Comparison of ENCODE assay signal across 8 cellular contexts in genomic region chr1:203271018-203271743, GRCh38. TPM values are rescaled to one million over a fixed set of nuclear protein-coding genes. Genes with fewer than 3 reads are reported as not detected.
DNase-seq lines count a peak whose midpoint lies in the region; ATAC-seq and TF ChIP-seq lines count a peak whose summit lies in the region.

No MANE protein-coding gene starts in this region.

- no peaks in the 10 kb centered on the region for H3K9me3 Mint-ChIP-seq in MCF 10A (ENCODE audit: unreplicated experiment)
- H3K9me3 Mint-ChIP-seq in endothelial cell (ENCODE audit: unreplicated experiment) = no peaks in the 10 kb centered on the region

- H3K27ac Mint-ChIP-seq in MCF 10A (ENCODE audit: low read depth, unreplicated experiment) (no peak overlapping the region), endothelial cell (ENCODE audit: unreplicated experiment) (no peak overlapping the region)

- TF ChIP-seq POLR2A in lower leg skin (IDR thresholded peaks at IDR 0.05) = no peak

- CTCF ChIA-PET in MCF 10A (lab: Yijun Ruan, JAX) = interaction anchor here (0.6 to 27.4 kb wide), 31 partner anchors 11 to 1191 kb away, joined by 3 to 980 read pairs (median 14); partner anchors contain the start of genes BTG2, OPTC and PRELP

- POLR2A ChIA-PET in MCF 10A (lab: Yijun Ruan, JAX) = interaction anchor here (0.5 to 7.0 kb wide), 5 partner anchors 10 to 174 kb away, joined by 3 to 86 read pairs (median 5); partner anchors contain the start of gene BTG2

- no TSS peak for BruUV-seq in MCF 10A (replicated peaks; lab: Mats Ljungman, UMichigan)

- in situ Hi-C loops in KBM-7 (cut with MboI; ENCODE audit: low pct_unique_long_range_greater_than_20kb, low sequenced_read_pairs) = loop anchor here (5.0 to 10.0 kb wide), 2 partner anchors 66 to 214 kb away; no protein-coding TSS in a partner anchor

- no peaks in the 10 kb centered on the region for H3K27me3 Mint-ChIP-seq in MCF 10A (ENCODE audit: insufficient read depth, unreplicated experiment)
- H3K27me3 Mint-ChIP-seq in endothelial cell (ENCODE audit: unreplicated experiment) = peaks cover 7% of the 10 kb centered on the region

- TF ChIP-seq CTCF in GM12865 (IDR thresholded peaks at IDR 0.05; ENCODE audit: insufficient read depth, low read depth, low read length, missing control alignments) (no peak), MCF 10A (IDR thresholded peaks at IDR 0.05; ENCODE audit: unreplicated experiment) (no peak), lower leg skin (IDR thresholded peaks at IDR 0.05) (no peak), endothelial cell (IDR thresholded peaks at IDR 0.05; ENCODE audit: unreplicated experiment) (no peak)

- no peak for ATAC-seq in HG02885 (IDR thresholded peaks at IDR 0.05; ENCODE audit: poor library complexity, unreplicated experiment)

- H3K4me1 Mint-ChIP-seq in MCF 10A (ENCODE audit: insufficient read depth, unreplicated experiment) (peaks cover 12% of the 10 kb centered on the region), endothelial cell (ENCODE audit: unreplicated experiment) (peaks cover 3% of the 10 kb centered on the region)

- H3K4me3 Mint-ChIP-seq in MCF 10A (ENCODE audit: unreplicated experiment) (no peak overlapping the region), endothelial cell (ENCODE audit: unreplicated experiment) (no peak overlapping the region)

- 35 to 39% methylated on average over 8 of the region's 8 CpGs for WGBS in lower leg skin, 2 donors

- intact Hi-C loops in MCF 10A (cut with micrococcal nuclease) (loop anchor here (5.0 kb wide), 1 partner anchor 171 kb away; no protein-coding TSS in a partner anchor), lower leg skin (cut with DNase I; ENCODE audit: low total_unique reads) (loop anchor here (5.0 kb wide), 2 partner anchors 66 to 216 kb away; no protein-coding TSS in a partner anchor)

- H3K36me3 Mint-ChIP-seq in MCF 10A (ENCODE audit: insufficient read depth, unreplicated experiment) = no peaks in the 10 kb centered on the region
- H3K36me3 Mint-ChIP-seq in endothelial cell (ENCODE audit: low read depth, unreplicated experiment) = no peaks in the 10 kb centered on the region

- no peak overlapping the region for H3K4me3 ChIP-seq in GM12865 (ENCODE audit: low read depth, low read length)
- H3K4me3 ChIP-seq in lower leg skin (ENCODE audit: low read depth, poor library complexity, severe bottlenecking) = no peak overlapping the region

- DNase-seq in GM12865 (ENCODE audit: low read depth) (peak; percentile 85), KBM-7 (peak; percentile 74), T-helper 22 cell (ENCODE audit: low read depth) (peak; percentile 58), MCF 10A (ENCODE audit: unreplicated experiment) (peak; percentile 48), lower leg skin (ENCODE audit: low spot score in 2 of 2) (peak; percentile 84 to 92), endothelial cell (ENCODE audit: low spot score) (no peak)
- peak; percentile 60 for DNase-seq in stimulated activated naive CD4-positive, alpha-beta T cell treated with Interleukin-2 at 50 U/mL for 16 hours (lab: John Stamatoyannopoulos, UW)

RNA-seq across cellular contexts. Expression of gene BTG2, which starts 34.1 kb away (rescaled TPM):
- total RNA-seq in MCF 10A (2022) (39.8 and 44.4 TPM in 2 replicates), lower leg skin (100 to 1,000 TPM in 3 of 4 donors, 10 to 100 TPM in 1; 98.6 to 205 (median 131) TPM), endothelial cell (ENCODE audit: unreplicated experiment) (80.0 TPM)

RNA-seq across cellular contexts. Expression of gene CHIT1, which starts 41.7 kb away (rescaled TPM):
- total RNA-seq in MCF 10A (2022) = not detected in 2 replicates
- total RNA-seq in lower leg skin = 1 to 10 TPM in 1 of 4 donors, under 1 TPM in 1, not detected in 2; 0.61 to 8.3 TPM
- total RNA-seq in endothelial cell (ENCODE audit: unreplicated experiment) = not detected
